In the genomic region with DNA sequence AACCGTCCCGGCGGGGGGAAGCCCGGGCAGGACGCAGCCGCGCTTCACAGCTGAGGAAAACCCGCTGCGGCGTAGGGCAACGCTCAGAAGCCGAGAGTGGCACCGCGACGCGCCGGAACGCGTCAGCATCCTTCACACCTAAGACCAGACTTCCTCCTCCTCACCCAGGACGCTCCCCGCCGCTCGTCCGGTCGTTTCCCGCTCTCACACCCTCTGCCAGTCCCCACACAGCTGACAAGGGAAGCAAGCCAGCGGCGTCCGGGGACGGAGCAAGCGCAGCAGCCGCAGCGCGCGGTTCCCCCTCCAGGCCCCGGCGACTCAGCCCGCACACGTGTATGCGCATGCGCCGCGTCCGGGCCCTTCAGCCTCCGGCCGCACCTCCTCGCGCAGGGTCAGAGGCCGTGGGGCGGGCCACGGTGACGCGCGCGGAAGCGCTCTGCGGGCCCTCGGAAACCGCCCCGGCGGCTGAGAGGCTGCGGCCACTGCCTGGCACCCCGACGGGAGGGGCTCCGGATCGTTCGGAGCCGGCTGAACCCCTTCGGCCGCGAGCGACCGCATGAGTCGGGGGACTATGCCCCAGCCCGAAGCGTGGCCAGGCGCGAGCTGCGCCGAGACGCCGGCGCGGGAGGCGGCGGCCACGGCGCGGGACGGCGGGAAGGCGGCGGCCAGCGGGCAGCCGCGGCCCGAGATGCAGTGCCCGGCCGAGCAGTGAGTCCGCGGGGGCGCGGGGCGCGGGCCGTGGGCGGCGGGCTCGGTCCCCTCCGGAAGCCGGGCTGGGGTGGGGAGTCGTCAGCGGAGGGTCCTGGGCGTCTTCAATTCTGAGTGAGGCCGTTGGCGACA, we compare ENCODE assay signal across 8 cellular contexts. TPM values are rescaled to one million over a fixed set of nuclear protein-coding genes. Genes with fewer than 3 reads are reported as not detected.
DNase-seq lines count a peak whose midpoint lies in the region; ATAC-seq and TF ChIP-seq lines count a peak whose summit lies in the region.

OTULIN (plus strand) TSS at position 449 of the 840 bp plus-strand sequence; CDS start at position 557, 108 bp downstream.

- H3K4me3 ChIP-seq in fibroblast of mammary gland (ENCODE audit: control insufficient read depth, low read depth, low read length): peak within 1 kb of the TSS; percentile 57

- in situ Hi-C loops in KBM-7 (cut with MboI; ENCODE audit: low pct_unique_long_range_greater_than_20kb, low sequenced_read_pairs): no loop called here

- no peaks in the 10 kb centered on the region for H3K9me3 Mint-ChIP-seq in natural killer cell

- intact Hi-C loops in natural killer cell (cut with micrococcal nuclease): loop anchor here (1.0 to 10.0 kb wide), 5 partner anchors 43 to 410 kb away; partner anchors contain the start of gene ANKH

- H3K4me1 Mint-ChIP-seq in natural killer cell: peaks cover 54 to 57% of the 10 kb centered on the region in 2 donors

- H3K4me3 Mint-ChIP-seq in natural killer cell: peak within 1 kb of the TSS; percentile 93

- TF ChIP-seq CTCF in fibroblast of mammary gland (conservative IDR thresholded peaks at IDR 0.05; ENCODE audit: control insufficient read depth, insufficient read depth, low read depth, low read length): no peak
- no peak for TF ChIP-seq CTCF in natural killer cell (IDR thresholded peaks at IDR 0.05)

- no peaks in the 10 kb centered on the region for H3K27me3 Mint-ChIP-seq in natural killer cell (ENCODE audit: low read depth in 2 of 2)

- ATAC-seq in GM21723 (IDR thresholded peaks at IDR 0.05; ENCODE audit: unreplicated experiment): peak; percentile 64
- ATAC-seq in natural killer cell: peak; percentile 67 to 86 (median 79)

- peak within 1 kb of the TSS; percentile 96 to 98 for H3K27ac Mint-ChIP-seq in natural killer cell

- H3K36me3 Mint-ChIP-seq in natural killer cell: no peaks in the 10 kb centered on the region

- peak; percentile 67 for DNase-seq in DMS79 (lab: John Stamatoyannopoulos, UW)
- peak; percentile 93 for DNase-seq in KBM-7
- peak; percentile 93 for DNase-seq in RKO (ENCODE audit: low spot score)
- DNase-seq in activated T-helper 1 cell treated with anti-CD3 and anti-CD28 coated beads, Interleukin-2, amount 50 U/mL, for 16 hours (ENCODE audit: low read depth in 1 of 2, low spot score in 1 of 2): peak; percentile 55 to 81
- peak; percentile 84 for DNase-seq in fibroblast of mammary gland (ENCODE audit: low read depth)
- DNase-seq in natural killer cell: peak; percentile 85
- DNase-seq in stimulated activated naive CD4-positive, alpha-beta T cell treated with Interleukin-2 at 50 U/mL for 16 hours (lab: John Stamatoyannopoulos, UW): peak; percentile 87

RNA-seq across cellular contexts. Expression of gene OTULIN, which starts in this region (rescaled TPM):
- 100 to 1,000 TPM in 2 of 3 donors, 10 to 100 TPM in 1; 96.5 to 166 (median 102) TPM for total RNA-seq in natural killer cell

Comparison
In these comparisons a context has a peak if more than half of its experiments do, and no peak if none do; other contexts are left out.
1. Peak in every context shown above with its lines: DNase-seq, ATAC-seq and H3K4me3 ChIP-seq.